24 cellular contexts compared by ENCODE assay signal in genomic region chr19:2960120-2960519, GRCh38. TPM values are rescaled to one million over a fixed set of nuclear protein-coding genes. Genes with fewer than 3 reads are reported as not detected.
DNase-seq lines count a peak whose midpoint lies in the region; ATAC-seq, FAIRE-seq and TF ChIP-seq lines count a peak whose summit lies in the region.
"Had no signal": no experiment of that assay in that cellular context is flagged by ENCODE, and none has a peak within 500 bp of the region (broad histone marks: within the 10 kb centered on the region; RNA-seq: fewer than 3 reads in every experiment).

No MANE protein-coding gene starts in this region.

- H3K4me3 ChIP-seq in keratinocyte (ENCODE audit: control insufficient read depth in 2 of 3, extremely low read depth in 1 of 3, insufficient read depth in 2 of 3, low read depth in 1 of 3, low read length in 3 of 3) (no peak overlapping the region), thyroid gland (replicated peaks in 1 of 3) (no peak overlapping the region)
- H3K4me3 ChIP-seq: A549, GM12878 had no signal

- H3K27me3 ChIP-seq in keratinocyte (ENCODE audit: control insufficient read depth, extremely low read depth, insufficient read depth, low read length): no peaks in the 10 kb centered on the region
- no peaks in the 10 kb centered on the region for H3K27me3 ChIP-seq in thyroid gland

- peak overlapping the region; percentile 63 for H2AFZ ChIP-seq in keratinocyte (ENCODE audit: control insufficient read depth, low read length)

- H4K20me1 ChIP-seq in keratinocyte (ENCODE audit: control insufficient read depth, extremely low read depth, insufficient read depth, low read length): no peaks in the 10 kb centered on the region

- intact Hi-C loops in Right ventricle myocardium superior (cut with DNase I): loop anchor here (10.0 kb wide), 1 partner anchor 145 kb away; no protein-coding TSS in a partner anchor
- intact Hi-C loops in Right ventricle myocardium inferior (cut with DNase I): loop anchor here (5.0 kb wide), 1 partner anchor 142 kb away; no protein-coding TSS in a partner anchor
- intact Hi-C loops in thyroid gland (cut with DNase I): no loop called here

- DNase-seq in Right ventricle myocardium superior: peak; percentile 7
- no peak for DNase-seq in Right ventricle myocardium inferior (ENCODE audit: missing footprints)
- no peak for DNase-seq in keratinocyte (ENCODE audit: low read depth, low spot score)
- DNase-seq in thyroid gland: peak; percentile 51 to 54
- no peak for DNase-seq in NCI-H128 (lab: John Stamatoyannopoulos, UW; ENCODE audit: unreplicated experiment)
- DNase-seq in GM12892 (ENCODE audit: insufficient read length): no peak
- DNase-seq: AML-193; Caco-2; Calu3; CD4-positive, alpha-beta T cell; CD8-positive, alpha-beta T cell; DMS 273 treated with DMSO at 0.1 percent for 48 hours; DMS153; DMS53; DMS79; DND-41; EL; GDM1 had no signal

- no peak overlapping the region for H3K9ac ChIP-seq in keratinocyte (ENCODE audit: control insufficient read depth, extremely low read depth, insufficient read depth, low read length)

- H3K4me1 ChIP-seq in keratinocyte (ENCODE audit: control insufficient read depth, extremely low read depth, insufficient read depth, low read length) (peaks cover 2% of the 10 kb centered on the region), thyroid gland (no peaks in the 10 kb centered on the region)
- H3K4me1 ChIP-seq: A549, Caco-2 had no signal

- H3K9me3 ChIP-seq in keratinocyte (ENCODE audit: control insufficient read depth, low read depth, low read length) (no peaks in the 10 kb centered on the region), thyroid gland (no peaks in the 10 kb centered on the region)
- H3K9me3 ChIP-seq: A549, Caco-2 had no signal

- dilution Hi-C loops in keratinocyte (cut with MboI; ENCODE audit: extremely low pct_ligation_motif_present, low sequenced_read_pairs): no loop called here

- H3K4me2 ChIP-seq in keratinocyte (ENCODE audit: control insufficient read depth, extremely low read depth, insufficient read depth, low read depth, low read length): peak overlapping the region; percentile 37
- H3K4me2 ChIP-seq: A549 had no signal

- H3K36me3 ChIP-seq in keratinocyte (ENCODE audit: control insufficient read depth in 2 of 2, extremely low read depth in 1 of 2, insufficient read depth in 2 of 2, low read length in 2 of 2): no peaks in the 10 kb centered on the region
- no peaks in the 10 kb centered on the region for H3K36me3 ChIP-seq in thyroid gland

- TF ChIP-seq POLR2A in thyroid gland (IDR thresholded peaks at IDR 0.05): no peak
- no peak for TF ChIP-seq POLR2A in GM12892 (IDR thresholded peaks at IDR 0.05; ENCODE audit: low read depth, low read length)

- FAIRE-seq in keratinocyte (lab: Jason Lieb, UNC) (no peak), GM12892 (lab: Jason Lieb, UNC) (no peak)
- FAIRE-seq: A549, D721Med, GM12878, GM19239 had no signal

- no peak for ATAC-seq in Right ventricle myocardium superior (ENCODE audit: poor library complexity)
- ATAC-seq in Right ventricle myocardium inferior: no peak
- ATAC-seq: A549; CD8-positive, alpha-beta T cell; GM12878 had no signal

- no peaks in the 10 kb centered on the region for H3K9me1 ChIP-seq in keratinocyte (ENCODE audit: control insufficient read depth, extremely low read depth, insufficient read depth, low read length)

- 64 to 73% methylated on average over 12 of the region's 12 CpGs for WGBS in thyroid gland, 2 donors

- H3K27ac ChIP-seq in keratinocyte (ENCODE audit: control insufficient read depth, insufficient read depth, low read length) (no peak overlapping the region), thyroid gland (no peak overlapping the region)
- H3K27ac ChIP-seq: 22Rv1, A549, C4-2B had no signal

- TF ChIP-seq CTCF in keratinocyte (optimal IDR thresholded peaks at IDR 0.05 in 1 of 3, IDR thresholded peaks at IDR 0.05 in 1 of 3, conservative IDR thresholded peaks at IDR 0.05 in 1 of 3; ENCODE audit: extremely low read depth in 1 of 3, insufficient read depth in 2 of 3, low read length in 3 of 3): no peak
- no peak for TF ChIP-seq CTCF in thyroid gland (IDR thresholded peaks at IDR 0.05)

- H3K79me2 ChIP-seq in keratinocyte (ENCODE audit: control insufficient read depth, insufficient read depth, low read length): no peaks in the 10 kb centered on the region

RNA-seq across cellular contexts. Expression of gene ZNF77, which starts 15.3 kb away (rescaled TPM):
- total RNA-seq in Right ventricle myocardium superior (2.1 TPM), Right ventricle myocardium inferior (2.6 TPM), thyroid gland (1 to 10 TPM; 5.1 to 7.0 (median 6.2) TPM)
- 4.7 to 6.0 TPM (median 5.2 TPM) in 3 replicates for polyA plus RNA-seq in keratinocyte
- polyA plus RNA-seq in keratinocyte (2011; ENCODE audit: low read depth): 4.2 TPM
- 2.6 and 4.2 TPM in 2 replicates for polyA plus RNA-seq in keratinocyte (2011; cell fraction: cytosol; rRNA removed)
- 9.4 and 10.1 TPM in 2 replicates for polyA plus RNA-seq in keratinocyte (2011; cell fraction: nucleus; rRNA removed)
- 2.3 and 4.3 TPM in 2 replicates for polyA plus RNA-seq in keratinocyte (2012; ENCODE audit: low replicate concordance)
- polyA minus RNA-seq in keratinocyte: 2.6 to 5.5 TPM (median 5.2 TPM) in 3 replicates
- polyA minus RNA-seq in keratinocyte (2011; cell fraction: cytosol; rRNA and poly(A)+ RNA removed): 3.5 TPM
- polyA minus RNA-seq in keratinocyte (2011; cell fraction: nucleus; rRNA and poly(A)+ RNA removed): 2.7 and 5.6 TPM in 2 replicates
- polyA plus RNA-seq in GM12892 (2012; ENCODE audit: missing spikeins): 3.9 TPM

RNA-seq across cellular contexts. Expression of gene TLE6, which starts 17.2 kb away (rescaled TPM):
- total RNA-seq in Right ventricle myocardium superior (0.70 TPM), Right ventricle myocardium inferior (1.1 TPM), thyroid gland (10 to 100 TPM in 3 of 4 donors, 1 to 10 TPM in 1; 2.4 to 20.7 (median 11.6) TPM)
- polyA plus RNA-seq in keratinocyte: 0.41 to 1.2 TPM (median 0.43 TPM) in 3 replicates
- not detected for polyA plus RNA-seq in keratinocyte (2011; ENCODE audit: low read depth)
- polyA plus RNA-seq in keratinocyte (2011; cell fraction: cytosol; rRNA removed): 0.38 and 0.40 TPM in 2 replicates
- 0.77 and 1.0 TPM in 2 replicates for polyA plus RNA-seq in keratinocyte (2011; cell fraction: nucleus; rRNA removed)
- 1.2 TPM in 1 of 2 replicates, not detected in the other for polyA plus RNA-seq in keratinocyte (2012; ENCODE audit: low replicate concordance)
- polyA minus RNA-seq in keratinocyte: 1.1 to 1.7 TPM in 2 of 3 replicates, not detected in the other
- not detected for polyA minus RNA-seq in keratinocyte (2011; cell fraction: cytosol; rRNA and poly(A)+ RNA removed)
- polyA minus RNA-seq in keratinocyte (2011; cell fraction: nucleus; rRNA and poly(A)+ RNA removed): not detected in 2 replicates
- polyA plus RNA-seq in GM12892 (2012; ENCODE audit: missing spikeins): 18.1 TPM
- total RNA-seq: CD4-positive, alpha-beta T cell; CD8-positive, alpha-beta T cell had no signal

RNA-seq across cellular contexts. Expression of gene ZNF57, which starts 59.4 kb away (rescaled TPM):
- total RNA-seq in Right ventricle myocardium superior (3.5 TPM), Right ventricle myocardium inferior (5.1 TPM), thyroid gland (1 to 10 TPM; 3.1 to 4.8 (median 3.6) TPM)
- 9.4 to 10.1 TPM (median 9.7 TPM) in 3 replicates for polyA plus RNA-seq in keratinocyte
- 13.6 TPM for polyA plus RNA-seq in keratinocyte (2011; ENCODE audit: low read depth)
- polyA plus RNA-seq in keratinocyte (2011; cell fraction: cytosol; rRNA removed): 5.2 and 9.5 TPM in 2 replicates
- polyA plus RNA-seq in keratinocyte (2011; cell fraction: nucleus; rRNA removed): 10.3 and 10.9 TPM in 2 replicates
- 6.6 and 16.9 TPM in 2 replicates for polyA plus RNA-seq in keratinocyte (2012; ENCODE audit: low replicate concordance)
- polyA minus RNA-seq in keratinocyte: 3.3 to 15.6 TPM (median 15.3 TPM) in 3 replicates
- 8.6 TPM for polyA minus RNA-seq in keratinocyte (2011; cell fraction: cytosol; rRNA and poly(A)+ RNA removed)
- polyA minus RNA-seq in keratinocyte (2011; cell fraction: nucleus; rRNA and poly(A)+ RNA removed): 6.0 and 9.4 TPM in 2 replicates
- polyA plus RNA-seq in GM12892 (2012; ENCODE audit: missing spikeins): 6.7 TPM

Comparison
In these comparisons a context has a peak if more than half of its experiments do, and no peak if none do; other contexts are left out.
1. DNase-seq: peak in Right ventricle myocardium superior (single experiment) and thyroid gland (2 of 2); none in Right ventricle myocardium inferior (single experiment), keratinocyte (single experiment), NCI-H128 (single experiment) and GM12892 (single experiment).